10 cellular contexts compared by ENCODE assay signal in genomic region chr5:93246093-93246855, GRCh38.
DNase-seq lines count a peak whose midpoint lies in the region; ATAC-seq and TF ChIP-seq lines count a peak whose summit lies in the region.
"Had no signal": no experiment of that assay in that cellular context is flagged by ENCODE, and none has a peak within 500 bp of the region (broad histone marks: within the 10 kb centered on the region; RNA-seq: fewer than 3 reads in every experiment).

No MANE protein-coding gene starts in this region.

- H3K79me1 ChIP-seq in neuronal stem cell (ENCODE audit: low read depth, low read length), result no peaks in the 10 kb centered on the region

- no peak overlapping the region for H4K8ac ChIP-seq in neuronal stem cell (ENCODE audit: low read depth, low read length)

- no peak overlapping the region for H3K9ac ChIP-seq in neuronal stem cell (ENCODE audit: low read depth, low read length, poor library complexity)

- no peak overlapping the region for H3K27ac Mint-ChIP-seq in activated CD8-positive, alpha-beta T cell treated with anti-CD3 and anti-CD28 coated beads, Interleukin-2, amount 10 ng/mL, durations not matched to agents 7 days and 5 days
- H3K27ac Mint-ChIP-seq in activated CD4-positive, alpha-beta T cell treated with anti-CD3 and anti-CD28 coated beads, Interleukin-2, amount 10 ng/mL, durations not matched to agents 7 days and 5 days, result no peak overlapping the region
- H3K27ac Mint-ChIP-seq: naive thymus-derived CD4-positive, alpha-beta T cell had no signal

- POLR2A ChIA-PET in activated CD8-positive, alpha-beta T cell treated with anti-CD3 and anti-CD28 coated beads, Interleukin-2, amount 10 ng/mL, durations not matched to agents 7 days and 5 days (lab: Charles Lee), result no interaction called here
- POLR2A ChIA-PET in activated CD4-positive, alpha-beta T cell treated with anti-CD3 and anti-CD28 coated beads, Interleukin-2, amount 10 ng/mL, durations not matched to agents 7 days and 5 days (lab: Charles Lee), result no interaction called here

- CTCF ChIA-PET in activated CD8-positive, alpha-beta T cell treated with anti-CD3 and anti-CD28 coated beads, Interleukin-2, amount 10 ng/mL, durations not matched to agents 7 days and 5 days (lab: Charles Lee), result no interaction called here
- CTCF ChIA-PET in activated CD4-positive, alpha-beta T cell treated with anti-CD3 and anti-CD28 coated beads, Interleukin-2, amount 10 ng/mL, durations not matched to agents 7 days and 5 days (lab: Charles Lee), result no interaction called here

- H2BK12ac ChIP-seq in neuronal stem cell (ENCODE audit: low read length), result no peak overlapping the region

- H3K36me3 Mint-ChIP-seq in activated CD8-positive, alpha-beta T cell treated with anti-CD3 and anti-CD28 coated beads, Interleukin-2, amount 10 ng/mL, durations not matched to agents 7 days and 5 days (ENCODE audit: low read depth), result no peaks in the 10 kb centered on the region
- H3K36me3 Mint-ChIP-seq in activated CD4-positive, alpha-beta T cell treated with anti-CD3 and anti-CD28 coated beads, Interleukin-2, amount 10 ng/mL, durations not matched to agents 7 days and 5 days (ENCODE audit: low read depth), result no peaks in the 10 kb centered on the region
- H3K36me3 Mint-ChIP-seq: naive thymus-derived CD4-positive, alpha-beta T cell had no signal

- H3K9me3 ChIP-seq in neuronal stem cell (replicated peaks in 1 of 2; ENCODE audit: control insufficient read depth in 2 of 2, insufficient read depth in 1 of 2, low read depth in 1 of 2, low read length in 2 of 2), result no peaks in the 10 kb centered on the region

- no peak for TF ChIP-seq CTCF in fibroblast of pulmonary artery (IDR thresholded peaks at IDR 0.05; ENCODE audit: low read length, missing control alignments)

- no peak overlapping the region for H3K4me2 ChIP-seq in neuronal stem cell (ENCODE audit: insufficient read depth, low read length, poor library complexity, severe bottlenecking)

- no peak for ATAC-seq in activated CD8-positive, alpha-beta T cell treated with anti-CD3 and anti-CD28 coated beads, Interleukin-2, amount 10 ng/mL, durations not matched to agents 7 days and 5 days
- ATAC-seq in HG02884 (IDR thresholded peaks at IDR 0.05; ENCODE audit: unreplicated experiment), result no peak
- ATAC-seq: naive thymus-derived CD4-positive, alpha-beta T cell had no signal

- H2AFZ ChIP-seq in neuronal stem cell (ENCODE audit: low read length), result peak overlapping the region; percentile 51

- no peak overlapping the region for H2AK5ac ChIP-seq in neuronal stem cell (ENCODE audit: low read depth, low read length)

- no peak overlapping the region for H2BK5ac ChIP-seq in neuronal stem cell (ENCODE audit: low read length)

- no peaks in the 10 kb centered on the region for H3K4me1 Mint-ChIP-seq in activated CD8-positive, alpha-beta T cell treated with anti-CD3 and anti-CD28 coated beads, Interleukin-2, amount 10 ng/mL, durations not matched to agents 7 days and 5 days (ENCODE audit: low read depth)
- no peaks in the 10 kb centered on the region for H3K4me1 Mint-ChIP-seq in activated CD4-positive, alpha-beta T cell treated with anti-CD3 and anti-CD28 coated beads, Interleukin-2, amount 10 ng/mL, durations not matched to agents 7 days and 5 days
- H3K4me1 Mint-ChIP-seq: naive thymus-derived CD4-positive, alpha-beta T cell had no signal

- no peaks in the 10 kb centered on the region for H3K9me3 Mint-ChIP-seq in activated CD8-positive, alpha-beta T cell treated with anti-CD3 and anti-CD28 coated beads, Interleukin-2, amount 10 ng/mL, durations not matched to agents 7 days and 5 days (ENCODE audit: insufficient read depth)
- no peaks in the 10 kb centered on the region for H3K9me3 Mint-ChIP-seq in activated CD4-positive, alpha-beta T cell treated with anti-CD3 and anti-CD28 coated beads, Interleukin-2, amount 10 ng/mL, durations not matched to agents 7 days and 5 days

- peak; percentile 15 for DNase-seq in G401 (ENCODE audit: low spot score)
- peak; percentile 23 for DNase-seq in NCI-H774 (lab: John Stamatoyannopoulos, UW)
- peak; percentile 56 for DNase-seq in fibroblast of pulmonary artery (ENCODE audit: low read depth)
- DNase-seq in neuronal stem cell (ENCODE audit: low spot score), result peak; percentile 82
- no peak for DNase-seq in activated CD8-positive, alpha-beta T cell treated with anti-CD3 and anti-CD28 coated beads, Interleukin-2, amount 10 ng/mL, durations not matched to agents 7 days and 5 days
- DNase-seq in activated CD4-positive, alpha-beta T cell treated with anti-CD3 and anti-CD28 coated beads, Interleukin-2, amount 10 ng/mL, durations not matched to agents 7 days and 5 days, result no peak
- DNase-seq in GM19238 (ENCODE audit: insufficient read length, low spot score), result no peak
- DNase-seq: activated T-cell treated with anti-CD3 and anti-CD28 coated beads for 4 hours; naive thymus-derived CD4-positive, alpha-beta T cell had no signal

- no peaks in the 10 kb centered on the region for H3K36me3 ChIP-seq in neuronal stem cell (replicated peaks in 1 of 2; ENCODE audit: control insufficient read depth in 2 of 2, insufficient read depth in 2 of 2, low read length in 2 of 2)

- H3K14ac ChIP-seq in neuronal stem cell (ENCODE audit: low read length), result no peak overlapping the region

- H3K4ac ChIP-seq in neuronal stem cell (ENCODE audit: low read length), result no peak overlapping the region

- no peak overlapping the region for H3K27ac ChIP-seq in neuronal stem cell (replicated peaks; ENCODE audit: low read length)

- H3K4me1 ChIP-seq in neuronal stem cell (ENCODE audit: control insufficient read depth in 2 of 2, insufficient read depth in 1 of 2, low read depth in 1 of 2, low read length in 2 of 2), result peaks cover 10 to 25% of the 10 kb centered on the region in 2 donors

- H3K18ac ChIP-seq in neuronal stem cell (ENCODE audit: low read length), result no peak overlapping the region

- no peak overlapping the region for H2BK120ac ChIP-seq in neuronal stem cell (ENCODE audit: low read depth, low read length)

- no peak overlapping the region for H2BK15ac ChIP-seq in neuronal stem cell (ENCODE audit: low read length)

- H3K23ac ChIP-seq in neuronal stem cell (ENCODE audit: low read depth, low read length, poor library complexity), result no peak overlapping the region

- no peak overlapping the region for H3K4me3 Mint-ChIP-seq in activated CD8-positive, alpha-beta T cell treated with anti-CD3 and anti-CD28 coated beads, Interleukin-2, amount 10 ng/mL, durations not matched to agents 7 days and 5 days
- no peak overlapping the region for H3K4me3 Mint-ChIP-seq in activated CD4-positive, alpha-beta T cell treated with anti-CD3 and anti-CD28 coated beads, Interleukin-2, amount 10 ng/mL, durations not matched to agents 7 days and 5 days
- H3K4me3 Mint-ChIP-seq: naive thymus-derived CD4-positive, alpha-beta T cell had no signal

- no peaks in the 10 kb centered on the region for H3K27me3 ChIP-seq in neuronal stem cell (ENCODE audit: control insufficient read depth in 3 of 3, insufficient read depth in 3 of 3, low read depth in 1 of 3, low read length in 3 of 3)

- H3K27me3 Mint-ChIP-seq in activated CD8-positive, alpha-beta T cell treated with anti-CD3 and anti-CD28 coated beads, Interleukin-2, amount 10 ng/mL, durations not matched to agents 7 days and 5 days (ENCODE audit: low read depth), result no peaks in the 10 kb centered on the region
- no peaks in the 10 kb centered on the region for H3K27me3 Mint-ChIP-seq in activated CD4-positive, alpha-beta T cell treated with anti-CD3 and anti-CD28 coated beads, Interleukin-2, amount 10 ng/mL, durations not matched to agents 7 days and 5 days
- H3K27me3 Mint-ChIP-seq: naive thymus-derived CD4-positive, alpha-beta T cell had no signal

- no CpG with 5 or more reads among the region's 6 CpGs for WGBS in neuronal stem cell (ENCODE audit: extremely low coverage in 2 of 2, insufficient read length in 2 of 2, insufficient replicate concordance in 1 of 2), 2 donors

- no peak overlapping the region for H4K91ac ChIP-seq in neuronal stem cell (ENCODE audit: low read depth, low read length, poor library complexity)

- in situ Hi-C loops in G401 (cut with HindIII; ENCODE audit: low sequenced_read_pairs), result no loop called here

- H3K4me3 ChIP-seq in fibroblast of pulmonary artery (replicated peaks; ENCODE audit: low read depth, low read length) (no peak overlapping the region), neuronal stem cell (ENCODE audit: low read length in 2 of 2) (no peak overlapping the region)

Comparison
In these comparisons a context has a peak if more than half of its experiments do, and no peak if none do; other contexts are left out.
1. DNase-seq: peak in G401 (single experiment), NCI-H774 (single experiment), fibroblast of pulmonary artery (single experiment) and neuronal stem cell (single experiment); none in activated CD8-positive, alpha-beta T cell treated with anti-CD3 and anti-CD28 coated beads, Interleukin-2, amount 10 ng/mL, durations not matched to agents 7 days and 5 days (single experiment), activated CD4-positive, alpha-beta T cell treated with anti-CD3 and anti-CD28 coated beads, Interleukin-2, amount 10 ng/mL, durations not matched to agents 7 days and 5 days (single experiment) and GM19238 (single experiment).